In the genomic region with DNA sequence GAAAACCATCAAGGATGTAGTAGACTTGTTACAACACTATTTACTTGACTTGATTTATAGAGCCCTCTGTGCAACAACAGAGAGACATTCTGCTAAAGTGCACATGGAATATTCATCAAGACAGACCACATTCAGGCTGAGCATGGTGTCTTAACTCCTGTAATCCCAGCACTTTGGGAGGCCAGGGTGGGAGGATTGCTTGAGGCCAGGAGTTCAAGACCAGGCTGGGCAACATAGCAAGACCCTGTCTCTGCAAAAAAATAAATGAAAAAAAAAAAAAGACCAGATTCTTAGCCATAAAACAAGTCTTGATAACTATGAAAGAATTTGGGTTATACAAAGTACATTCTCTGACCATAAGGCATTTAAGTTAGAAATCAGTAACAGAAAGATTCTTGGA, we compare ENCODE assay signal across 25 cellular contexts.
"Had no signal": no experiment of that assay in that cellular context is flagged by ENCODE, and none has a peak within 500 bp of the region (broad histone marks: within the 10 kb centered on the region; RNA-seq: fewer than 3 reads in every experiment).

No MANE protein-coding gene starts in this region.

- H3K27me3 ChIP-seq: Peyer's patch, SJCRH30 had no signal

- H3K4me3 ChIP-seq: Peyer's patch, SJCRH30 had no signal

- H3K9ac ChIP-seq: SK-N-SH had no signal

- H3K4me1 ChIP-seq: SJCRH30 had no signal

- H3K27ac ChIP-seq: Peyer's patch, RWPE1, SJCRH30, WERI-Rb-1 had no signal

- DNase-seq: activated CD4-positive, alpha-beta T cell treated with anti-CD3 and anti-CD28 coated beads for 4 hours; activated CD8-positive, alpha-beta memory T cell treated with anti-CD3 and anti-CD28 coated beads, Interleukin-2, amount 50 U/mL, for 4 hours; activated CD8-positive, alpha-beta T cell treated with anti-CD3 and anti-CD28 coated beads for 36 hours; activated effector memory CD4-positive, alpha-beta T cell treated with Interleukin-2 at 50 U/mL for 16 hours; activated naive CD4-positive, alpha-beta T cell treated with Interleukin-2 at 50 U/mL for 16 hours; activated T-cell treated with anti-CD3 and anti-CD28 coated beads, Interleukin-2, amount 50 U/mL, for 24 hours; anterior cingulate cortex; cerebellar nuclear complex; KBM-7; NCI-H1048; NCI-H146; NCI-H1930; NCI-H345; NCI-H510A; NCI-H526 treated with DMSO at 0.1 percent for 48 hours; NK-92 treated with Interleukin-12 subunit alpha and Interleukin-12 subunit beta, amount 100 ng/mL, for 24 hours; OCI-M1; Peyer's patch; Right ventricle myocardium superior; SJCRH30; SK-N-SH; T-helper 1 cell; WERI-Rb-1 had no signal

- ATAC-seq: activated CD4-positive, CD25-positive, alpha-beta regulatory T cell treated with anti-CD3 and anti-CD28 coated beads, Interleukin-2, amount 50 U/mL, for 24 hours; activated CD8-positive, alpha-beta T cell treated with anti-CD3 and anti-CD28 coated beads for 36 hours had no signal

- H3K36me3 ChIP-seq: Peyer's patch, SJCRH30, WERI-Rb-1 had no signal

- H3K4me2 ChIP-seq: SK-N-SH had no signal

- H3K9me3 ChIP-seq: Peyer's patch, SJCRH30, SK-N-SH had no signal
